ENCODE assay signal across 8 cellular contexts in the genomic region with DNA sequence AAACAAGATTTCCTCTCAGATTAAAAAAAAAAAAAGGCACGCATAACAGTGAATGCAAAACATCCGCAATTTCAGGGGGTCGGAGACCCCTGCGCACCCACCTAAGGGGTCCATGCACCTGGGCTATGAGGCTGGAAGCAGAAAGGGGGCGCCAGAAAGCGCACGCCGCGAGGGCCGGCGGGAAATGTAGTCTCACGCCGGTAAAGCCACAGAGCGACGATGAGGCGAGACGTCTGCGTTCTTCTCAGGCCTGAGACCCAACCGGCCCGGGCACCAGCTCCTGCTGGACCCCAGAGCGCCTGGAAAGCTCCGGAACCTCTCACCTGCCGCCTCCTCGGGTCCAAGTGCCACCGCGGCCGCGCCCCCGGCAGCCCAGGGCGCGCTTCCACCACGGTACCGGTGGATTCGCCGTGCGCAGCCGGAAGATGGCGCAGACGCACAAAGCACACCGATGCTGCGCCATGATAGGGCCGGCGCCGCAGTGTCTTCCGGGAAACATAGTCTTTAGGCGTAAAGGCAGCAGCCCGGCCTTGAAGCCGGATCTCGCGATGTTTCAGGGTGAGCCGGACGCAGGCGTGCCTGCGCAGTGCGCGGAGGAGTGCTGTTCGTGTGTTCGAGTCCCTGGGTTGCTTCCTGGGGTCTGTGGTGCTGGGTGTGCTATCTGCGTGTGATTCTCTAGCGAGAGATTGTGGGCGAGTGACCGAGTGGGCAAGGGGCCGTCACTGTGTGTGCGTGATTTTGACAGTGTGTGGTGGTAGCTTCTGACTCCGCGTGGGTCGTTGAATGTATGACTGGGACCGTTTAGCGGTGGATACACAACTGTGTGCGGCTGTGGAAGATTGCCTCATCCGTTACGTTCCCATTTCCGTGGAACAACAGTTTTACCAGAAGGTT. TPM values are rescaled to one million over a fixed set of nuclear protein-coding genes. Genes with fewer than 3 reads are reported as not detected.
DNase-seq lines count a peak whose midpoint lies in the region; ATAC-seq, FAIRE-seq and TF ChIP-seq lines count a peak whose summit lies in the region.

TSS of gene ZNF582 (minus strand) at position 416 of the 894 bp plus-strand sequence. CDS start 1,782 bp downstream, outside the sequence.

- no peaks in the 10 kb centered on the region for H3K27me3 ChIP-seq in lower lobe of right lung (ENCODE audit: low read depth)

- peak; percentile 96 to 99 for ATAC-seq in A549
- ATAC-seq in HG03103 (IDR thresholded peaks at IDR 0.05; ENCODE audit: low read depth, unreplicated experiment), result peak; percentile 97
- ATAC-seq in lower lobe of right lung, result peak; percentile 99

- H3K4me1 ChIP-seq in A549 (no peaks in the 10 kb centered on the region), lower lobe of right lung (no peaks in the 10 kb centered on the region)

- H3K4me3 ChIP-seq in A549 (peak within 1 kb of the TSS; percentile 46), lower lobe of right lung (peak within 1 kb of the TSS; percentile 71)

- peak; percentile 61 for FAIRE-seq in A549 (lab: Jason Lieb, UNC)

- H3K27ac ChIP-seq in A549 (peak within 1 kb of the TSS; percentile 71 to 89), lower lobe of right lung (peak within 1 kb of the TSS; percentile 94)

- H3K4me2 ChIP-seq in A549, result peak within 1 kb of the TSS; percentile 61

- intact Hi-C loops in lower lobe of right lung (cut with DNase I), result no loop called here

- peaks cover 7% of the 10 kb centered on the region for H3K36me3 ChIP-seq in lower lobe of right lung

- TF ChIP-seq POLR2A in A549 (IDR thresholded peaks at IDR 0.05; ENCODE audit: low read length) (peak; percentile 8; the same call in 1 of the 2 replicates), GM18526 (IDR thresholded peaks at IDR 0.05; ENCODE audit: extremely low read depth, insufficient read length) (peak; percentile 71)

- H3K36me3 Mint-ChIP-seq in activated CD4-positive, alpha-beta memory T cell treated with anti-CD3 and anti-CD28 coated beads, Interleukin-2, amount 10 ng/mL, durations not matched to agents 7 days and 5 days (ENCODE audit: low read depth), result peaks cover 47% of the 10 kb centered on the region

- H3K9me3 ChIP-seq in A549 (peaks cover 77% of the 10 kb centered on the region), lower lobe of right lung (peaks cover 19% of the 10 kb centered on the region)

- H3K27ac Mint-ChIP-seq in activated CD4-positive, alpha-beta memory T cell treated with anti-CD3 and anti-CD28 coated beads, Interleukin-2, amount 10 ng/mL, durations not matched to agents 7 days and 5 days, result peak within 1 kb of the TSS; percentile 96

- 8% methylated on average over 73 of the region's 73 CpGs for WGBS in A549 (ENCODE audit: missing lambda C conversion rate)

- DNase-seq in A549 (ENCODE audit: low read depth in 1 of 2, low spot score in 1 of 2) (peak; percentile 90 to 97), NCI-H345 (lab: John Stamatoyannopoulos, UW) (peak; percentile 76), lower lobe of right lung (peak; percentile 97)
- DNase-seq in activated CD4-positive, alpha-beta memory T cell treated with anti-CD3 and anti-CD28 coated beads, Interleukin-2, amount 10 ng/mL, durations not matched to agents 7 days and 5 days, result peak; percentile 93
- DNase-seq in effector CD4-positive, alpha-beta T cell, result peak; percentile 85
- DNase-seq in stimulated activated CD4-positive, alpha-beta T cell treated with anti-CD3 and anti-CD28 coated beads, TNF-alpha, amount 100 ng/mL, for 1 hour (ENCODE audit: low read depth in 3 of 3, low spot score in 1 of 3), result peak; percentile 74 to 81 (median 81)

- no peak for TF ChIP-seq EP300 in A549 (IDR thresholded peaks at IDR 0.05)

- no peaks in the 10 kb centered on the region for H3K27me3 Mint-ChIP-seq in activated CD4-positive, alpha-beta memory T cell treated with anti-CD3 and anti-CD28 coated beads, Interleukin-2, amount 10 ng/mL, durations not matched to agents 7 days and 5 days

- TF ChIP-seq CTCF in A549 (IDR thresholded peaks at IDR 0.05) (peak; percentile 42), lower lobe of right lung (IDR thresholded peaks at IDR 0.05) (peak; percentile 67)

- peak within 1 kb of the TSS; percentile 81 for H3K4me3 Mint-ChIP-seq in activated CD4-positive, alpha-beta memory T cell treated with anti-CD3 and anti-CD28 coated beads, Interleukin-2, amount 10 ng/mL, durations not matched to agents 7 days and 5 days

- peaks cover 14% of the 10 kb centered on the region for H3K4me1 Mint-ChIP-seq in activated CD4-positive, alpha-beta memory T cell treated with anti-CD3 and anti-CD28 coated beads, Interleukin-2, amount 10 ng/mL, durations not matched to agents 7 days and 5 days

- CTCF ChIA-PET in A549 (lab: Yijun Ruan, JAX), result interaction anchor here (0.6 to 2.5 kb wide), 13 partner anchors 8 to 408 kb away, joined by 3 to 18 read pairs (median 4); partner anchors contain the start of gene ZNF583
- CTCF ChIA-PET in activated CD4-positive, alpha-beta memory T cell treated with anti-CD3 and anti-CD28 coated beads, Interleukin-2, amount 10 ng/mL, durations not matched to agents 7 days and 5 days (lab: Charles Lee), result interaction anchor here (0.9 to 1.7 kb wide), 2 partner anchors 9 to 26 kb away, joined by 4 to 13 read pairs; partner anchors contain the start of gene ZNF583

- POLR2A ChIA-PET in A549 (lab: Yijun Ruan, JAX), result interaction anchor here (0.6 kb wide), 1 partner anchor 273 kb away, joined by 3 read pairs; no protein-coding TSS in a partner anchor
- POLR2A ChIA-PET in activated CD4-positive, alpha-beta memory T cell treated with anti-CD3 and anti-CD28 coated beads, Interleukin-2, amount 10 ng/mL, durations not matched to agents 7 days and 5 days (lab: Charles Lee), result interaction anchor here (1.7 to 2.7 kb wide), 2 partner anchors 11 to 80 kb away, joined by 6 to 10 read pairs; partner anchors contain the start of genes ZNF583 and ZSCAN5A

- peak; percentile 23 to 44; a peak in 3 of 5 replicates for TF ChIP-seq RAD21 in A549 (conservative IDR thresholded peaks at IDR 0.05 in 1 of 2, IDR thresholded peaks at IDR 0.05 in 1 of 2)

- H3K9me3 Mint-ChIP-seq in activated CD4-positive, alpha-beta memory T cell treated with anti-CD3 and anti-CD28 coated beads, Interleukin-2, amount 10 ng/mL, durations not matched to agents 7 days and 5 days, result peaks cover 66% of the 10 kb centered on the region

TF ChIP-seq in A549, 52 proteins besides CTCF, POLR2A, EP300 and RAD21 (continues in another document):
- TF ChIP-seq HOXB13 (CRISPR knock-in tag; IDR thresholded peaks at IDR 0.05; ENCODE audit: low read depth), result 0 out of 2 replicates have a peak, but pooled peaks have one; percentile 6
- no peak for TF ChIP-seq MAFK (IDR thresholded peaks at IDR 0.05; ENCODE audit: partially characterized antibody)
- TF ChIP-seq POLR2AphosphoS2 (conservative IDR thresholded peaks at IDR 0.05; ENCODE audit: low read length), result no peak
- peak; percentile 79 for TF ChIP-seq MAX (IDR thresholded peaks at IDR 0.05)
- no peak for TF ChIP-seq CHD4 (IDR thresholded peaks at IDR 0.05; ENCODE audit: borderline replicate concordance)
- no peak for TF ChIP-seq MYC (IDR thresholded peaks at IDR 0.05; ENCODE audit: borderline replicate concordance, low read length)
- peak; percentile 59 for TF ChIP-seq REST (IDR thresholded peaks at IDR 0.05)
- no peak for TF ChIP-seq PBX3 (IDR thresholded peaks at IDR 0.05)
- no peak for TF ChIP-seq HDAC2 (IDR thresholded peaks at IDR 0.05)
- TF ChIP-seq RCOR1 (IDR thresholded peaks at IDR 0.05; ENCODE audit: low read depth, low read length), result no peak

RNA-seq across cellular contexts. Expression of gene ZNF582, which starts in this region (rescaled TPM):
- 3.2 TPM in 2 replicates for polyA plus RNA-seq in A549 (2011; rRNA removed)
- polyA plus RNA-seq in A549 (2012; cell fraction: cytosol; rRNA removed), result 1.2 and 1.3 TPM in 2 replicates
- polyA plus RNA-seq in A549 (2012; cell fraction: nucleus; rRNA removed), result 0.53 and 0.82 TPM in 2 replicates
- 1.0 to 1.5 TPM (median 1.1 TPM) in 3 replicates for polyA plus RNA-seq in A549 (2017; fragmentation: RNase III; extraction: RNeasy Plus Mini Kit Qiagen cat#74134 plus additional on column Dnase treatment)
- 1.2 and 3.8 TPM in 2 replicates for polyA minus RNA-seq in A549 (2011; rRNA and poly(A)+ RNA removed)
- total RNA-seq in activated CD4-positive, alpha-beta memory T cell treated with anti-CD3 and anti-CD28 coated beads, Interleukin-2, amount 10 ng/mL, durations not matched to agents 7 days and 5 days, result 1 to 10 TPM in 1 of 2 experiments, under 1 TPM in 1; 0.93 to 1.5 TPM
- 4.3 TPM for total RNA-seq in lower lobe of right lung

Comparison
In these comparisons a context has a peak if more than half of its experiments do, and no peak if none do; other contexts are left out.
1. Peak in every context shown above with its lines: DNase-seq, ATAC-seq, H3K4me3 ChIP-seq and H3K27ac ChIP-seq.